In the genomic region with DNA sequence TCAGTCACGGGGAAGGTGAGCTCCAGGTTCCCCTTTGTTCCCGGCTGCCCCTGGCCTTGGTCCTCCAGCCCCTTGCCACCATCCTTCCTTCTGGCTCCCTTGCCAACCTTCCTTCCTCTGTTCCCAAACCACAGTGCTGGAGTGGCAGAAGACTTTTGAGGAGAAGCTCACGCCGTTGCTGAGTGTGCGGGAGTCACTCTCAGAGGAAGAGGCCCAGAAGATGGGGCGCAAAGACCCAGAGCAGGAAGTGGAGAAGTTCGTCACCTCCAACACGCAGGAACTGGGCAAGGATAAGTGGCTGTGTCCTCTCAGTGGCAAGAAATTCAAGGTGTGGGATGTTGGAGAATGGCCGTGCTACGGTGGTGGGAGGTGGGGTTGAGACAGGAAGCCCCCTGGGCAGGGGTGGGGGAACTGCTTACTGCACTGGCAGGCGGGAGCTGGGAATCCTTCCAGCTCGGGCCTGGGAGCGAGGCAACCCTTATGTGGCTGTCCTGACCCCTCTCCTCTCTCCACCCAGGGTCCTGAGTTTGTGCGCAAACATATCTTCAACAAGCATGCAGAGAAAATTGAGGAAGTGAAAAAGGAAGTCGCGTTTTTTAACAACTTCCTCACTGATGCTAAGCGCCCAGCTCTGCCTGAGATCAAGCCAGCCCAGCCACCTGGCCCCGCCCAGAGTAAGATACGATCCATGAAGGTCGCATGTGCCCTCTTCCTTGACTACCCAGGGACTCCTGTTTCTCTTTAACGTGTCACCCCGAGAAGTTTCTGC, we compare ENCODE assay signal across 8 cellular contexts. TPM values are rescaled to one million over a fixed set of nuclear protein-coding genes. Genes with fewer than 3 reads are reported as not detected.
DNase-seq lines count a peak whose midpoint lies in the region; ATAC-seq and TF ChIP-seq lines count a peak whose summit lies in the region.

No MANE protein-coding gene starts in this region.

- H3K9me3 Mint-ChIP-seq in activated CD8-positive, alpha-beta T cell treated with anti-CD3 and anti-CD28 coated beads, Interleukin-2, amount 10 ng/mL, durations not matched to agents 7 days and 5 days (ENCODE audit: insufficient read depth): no peaks in the 10 kb centered on the region

- DNase-seq in CD1c-positive myeloid dendritic cell (ENCODE audit: extremely low spot score) (peak; percentile 90), GM20000 (ENCODE audit: low spot score) (peak; percentile 90), KBM-7 (peak; percentile 94), lower lobe of right lung (peak; percentile 74), HCEC 1CT (no peak)
- peak; percentile 82 for DNase-seq in activated CD8-positive, alpha-beta T cell treated with anti-CD3 and anti-CD28 coated beads, Interleukin-2, amount 10 ng/mL, durations not matched to agents 7 days and 5 days

- peaks cover 62% of the 10 kb centered on the region for H3K4me1 Mint-ChIP-seq in activated CD8-positive, alpha-beta T cell treated with anti-CD3 and anti-CD28 coated beads, Interleukin-2, amount 10 ng/mL, durations not matched to agents 7 days and 5 days (ENCODE audit: low read depth)

- CTCF ChIA-PET in activated CD8-positive, alpha-beta T cell treated with anti-CD3 and anti-CD28 coated beads, Interleukin-2, amount 10 ng/mL, durations not matched to agents 7 days and 5 days (lab: Charles Lee): interaction anchor here (0.6 to 2.8 kb wide), 6 partner anchors 12 to 190 kb away, joined by 3 to 15 read pairs (median 4); a partner anchor contains a TSS

- ATAC-seq in activated CD8-positive, alpha-beta T cell treated with anti-CD3 and anti-CD28 coated beads, Interleukin-2, amount 10 ng/mL, durations not matched to agents 7 days and 5 days: peak; percentile 37
- ATAC-seq in lower lobe of right lung (no peak), esophagus mucosa (no peak), GM21619 (IDR thresholded peaks at IDR 0.05; ENCODE audit: unreplicated experiment) (no peak)

- no peak overlapping the region for H3K4me3 ChIP-seq in lower lobe of right lung

- H3K36me3 Mint-ChIP-seq in activated CD8-positive, alpha-beta T cell treated with anti-CD3 and anti-CD28 coated beads, Interleukin-2, amount 10 ng/mL, durations not matched to agents 7 days and 5 days (ENCODE audit: low read depth): peaks cover 58% of the 10 kb centered on the region

- H3K27me3 Mint-ChIP-seq in activated CD8-positive, alpha-beta T cell treated with anti-CD3 and anti-CD28 coated beads, Interleukin-2, amount 10 ng/mL, durations not matched to agents 7 days and 5 days (ENCODE audit: low read depth): peaks cover 10% of the 10 kb centered on the region

- peak overlapping the region; percentile 82 for H3K4me3 Mint-ChIP-seq in activated CD8-positive, alpha-beta T cell treated with anti-CD3 and anti-CD28 coated beads, Interleukin-2, amount 10 ng/mL, durations not matched to agents 7 days and 5 days

- H3K27ac ChIP-seq in lower lobe of right lung: peak overlapping the region; percentile 60

- intact Hi-C loops in lower lobe of right lung (cut with DNase I): no loop called here

- peaks cover 64% of the 10 kb centered on the region for H3K36me3 ChIP-seq in lower lobe of right lung

- in situ Hi-C loops in KBM-7 (cut with MboI; ENCODE audit: low pct_unique_long_range_greater_than_20kb, low sequenced_read_pairs): no loop called here

- peak overlapping the region; percentile 91 for H3K27ac Mint-ChIP-seq in activated CD8-positive, alpha-beta T cell treated with anti-CD3 and anti-CD28 coated beads, Interleukin-2, amount 10 ng/mL, durations not matched to agents 7 days and 5 days

- POLR2A ChIA-PET in activated CD8-positive, alpha-beta T cell treated with anti-CD3 and anti-CD28 coated beads, Interleukin-2, amount 10 ng/mL, durations not matched to agents 7 days and 5 days (lab: Charles Lee): interaction anchor here (0.7 to 5.4 kb wide), 5 partner anchors 11 to 458 kb away, joined by 3 to 115 read pairs (median 4); a partner anchor contains a TSS

- H3K4me1 ChIP-seq in lower lobe of right lung: peaks cover 38% of the 10 kb centered on the region

- H3K9me3 ChIP-seq in lower lobe of right lung: no peaks in the 10 kb centered on the region

- H3K27me3 ChIP-seq in lower lobe of right lung (ENCODE audit: low read depth): peaks cover 6% of the 10 kb centered on the region

- TF ChIP-seq CTCF in GM20000 (IDR thresholded peaks at IDR 0.05; ENCODE audit: extremely low read depth, missing control alignments) (no peak), lower lobe of right lung (IDR thresholded peaks at IDR 0.05) (no peak)

RNA-seq across cellular contexts. Expression of a gene that starts 2.1 kb away (rescaled TPM):
- total RNA-seq in activated CD8-positive, alpha-beta T cell treated with anti-CD3 and anti-CD28 coated beads, Interleukin-2, amount 10 ng/mL, durations not matched to agents 7 days and 5 days: 1 to 10 TPM; 2.0 to 3.7 TPM
- total RNA-seq in lower lobe of right lung (2.3 TPM), esophagus mucosa (2.1 TPM)

RNA-seq across cellular contexts. Expression of a gene that starts 8.3 kb away (rescaled TPM):
- total RNA-seq in activated CD8-positive, alpha-beta T cell treated with anti-CD3 and anti-CD28 coated beads, Interleukin-2, amount 10 ng/mL, durations not matched to agents 7 days and 5 days: not detected
- 0.97 TPM for total RNA-seq in lower lobe of right lung
- 0.44 TPM for total RNA-seq in esophagus mucosa

RNA-seq across cellular contexts. Expression of a gene that starts 12.5 kb away (rescaled TPM):
- 100 to 1,000 TPM; 273 to 292 TPM for total RNA-seq in activated CD8-positive, alpha-beta T cell treated with anti-CD3 and anti-CD28 coated beads, Interleukin-2, amount 10 ng/mL, durations not matched to agents 7 days and 5 days
- total RNA-seq in lower lobe of right lung (105 TPM), esophagus mucosa (63.5 TPM)

RNA-seq across cellular contexts. Expression of a gene that starts 20.2 kb away (rescaled TPM):
- 10 to 100 TPM; 25.5 to 28.6 TPM for total RNA-seq in activated CD8-positive, alpha-beta T cell treated with anti-CD3 and anti-CD28 coated beads, Interleukin-2, amount 10 ng/mL, durations not matched to agents 7 days and 5 days
- total RNA-seq in lower lobe of right lung: 56.5 TPM
- 61.1 TPM for total RNA-seq in esophagus mucosa

RNA-seq across cellular contexts. Expression of a gene that starts 34.9 kb away (rescaled TPM):
- 10 to 100 TPM; 28.3 to 29.5 TPM for total RNA-seq in activated CD8-positive, alpha-beta T cell treated with anti-CD3 and anti-CD28 coated beads, Interleukin-2, amount 10 ng/mL, durations not matched to agents 7 days and 5 days
- total RNA-seq in lower lobe of right lung (43.6 TPM), esophagus mucosa (13.5 TPM)
